19 cellular contexts compared by ENCODE assay signal in genomic region chr20:52269926-52270325, GRCh38.
"Had no signal": no experiment of that assay in that cellular context is flagged by ENCODE, and none has a peak within 500 bp of the region (broad histone marks: within the 10 kb centered on the region; RNA-seq: fewer than 3 reads in every experiment).

No MANE protein-coding gene starts in this region.

- H3K4me3 ChIP-seq: MG63 had no signal

- DNase-seq: IMR-90, Karpas-422, KG1, MG63, NCI-H1092 treated with DMSO at 0.1 percent for 48 hours, NCI-H1436, NCI-H187, NCI-H2029, NCI-H2081 treated with DMSO at 0.1 percent for 48 hours, NCI-H2171, NCI-H226, NCI-H446, NCI-H510A, Right ventricle myocardium superior, RPMI8226, T-helper 1 cell had no signal

- H3K27me3 ChIP-seq: MG63 had no signal

- ATAC-seq: SK-N-SH treated with all-trans-retinoic acid at 6 μM for 48 hours had no signal

- H3K27ac ChIP-seq: HL-60 had no signal

- FAIRE-seq: RCC 7860 had no signal

- H3K36me3 ChIP-seq: MG63 had no signal

- H3K9me3 ChIP-seq: MG63 had no signal
